1 cellular context compared by ENCODE assay signal in genomic region chr3:9686050-9686384, GRCh38.
TF ChIP-seq lines count a peak whose summit lies in the region.

No MANE protein-coding gene starts in this region.

TF ChIP-seq in SK-N-SH, 30 proteins besides CTCF, POLR2A, EP300 and RAD21 (continued from another document):
- TF ChIP-seq REST (IDR thresholded peaks at IDR 0.05; ENCODE audit: low read depth, low read length) (no peak), IRF3 (IDR thresholded peaks at IDR 0.05; ENCODE audit: low read depth, low read length) (no peak), RCOR1 (IDR thresholded peaks at IDR 0.05; ENCODE audit: low read length) (no peak), ELF1 (IDR thresholded peaks at IDR 0.05) (no peak), JUND (IDR thresholded peaks at IDR 0.05) (no peak), RXRA (IDR thresholded peaks at IDR 0.05; ENCODE audit: borderline replicate concordance, low read depth) (no peak), ZBTB33 (IDR thresholded peaks at IDR 0.05; ENCODE audit: borderline replicate concordance, low read depth) (no peak), SIN3A (IDR thresholded peaks at IDR 0.05; ENCODE audit: borderline replicate concordance, low read depth, low read length) (no peak), NRF1 (IDR thresholded peaks at IDR 0.05; ENCODE audit: low read depth, low read length) (no peak), NFIC (IDR thresholded peaks at IDR 0.05; ENCODE audit: borderline replicate concordance) (no peak), RFX5 (IDR thresholded peaks at IDR 0.05; ENCODE audit: low read length) (no peak), TEAD4 (IDR thresholded peaks at IDR 0.05; ENCODE audit: borderline replicate concordance, insufficient read depth) (no peak), FOSL2 (IDR thresholded peaks at IDR 0.05; ENCODE audit: borderline replicate concordance, low read depth) (no peak)
